Comparison of ENCODE assay signal across 8 cellular contexts in the genomic region with DNA sequence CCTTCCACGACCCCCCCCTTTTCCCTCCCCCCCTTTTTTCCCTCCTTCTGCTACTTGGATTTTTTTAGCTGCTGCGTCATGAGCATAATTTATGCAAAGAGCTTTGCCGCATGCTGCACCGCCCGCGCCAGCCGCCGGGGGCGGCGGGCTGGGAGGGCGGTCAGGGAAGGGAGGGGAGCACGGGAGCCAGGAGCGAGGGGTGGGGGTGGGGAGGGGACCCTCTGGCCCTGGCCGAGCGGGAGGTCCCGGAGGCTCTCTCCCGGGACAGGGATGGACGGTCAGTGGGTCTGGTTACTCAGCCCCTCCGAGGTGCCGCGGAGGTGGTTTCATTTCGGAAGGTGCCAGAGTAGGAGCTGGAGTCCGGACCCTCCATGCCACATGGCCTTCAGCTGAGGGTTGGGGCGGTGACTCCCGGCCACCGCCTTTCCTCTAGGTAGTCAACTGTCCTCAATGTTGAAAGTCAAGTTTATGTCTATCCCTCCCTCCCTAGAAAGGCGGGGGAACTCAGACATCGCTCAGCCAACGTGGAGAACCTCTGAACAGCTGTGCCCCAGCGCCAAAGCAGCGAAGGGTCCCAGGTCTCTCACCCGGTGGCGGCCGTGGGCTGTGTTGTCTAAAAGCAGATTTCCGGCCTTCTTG. TPM values are rescaled to one million over a fixed set of nuclear protein-coding genes. Genes with fewer than 3 reads are reported as not detected.
DNase-seq lines count a peak whose midpoint lies in the region; ATAC-seq and TF ChIP-seq lines count a peak whose summit lies in the region.

A gene with protein sequence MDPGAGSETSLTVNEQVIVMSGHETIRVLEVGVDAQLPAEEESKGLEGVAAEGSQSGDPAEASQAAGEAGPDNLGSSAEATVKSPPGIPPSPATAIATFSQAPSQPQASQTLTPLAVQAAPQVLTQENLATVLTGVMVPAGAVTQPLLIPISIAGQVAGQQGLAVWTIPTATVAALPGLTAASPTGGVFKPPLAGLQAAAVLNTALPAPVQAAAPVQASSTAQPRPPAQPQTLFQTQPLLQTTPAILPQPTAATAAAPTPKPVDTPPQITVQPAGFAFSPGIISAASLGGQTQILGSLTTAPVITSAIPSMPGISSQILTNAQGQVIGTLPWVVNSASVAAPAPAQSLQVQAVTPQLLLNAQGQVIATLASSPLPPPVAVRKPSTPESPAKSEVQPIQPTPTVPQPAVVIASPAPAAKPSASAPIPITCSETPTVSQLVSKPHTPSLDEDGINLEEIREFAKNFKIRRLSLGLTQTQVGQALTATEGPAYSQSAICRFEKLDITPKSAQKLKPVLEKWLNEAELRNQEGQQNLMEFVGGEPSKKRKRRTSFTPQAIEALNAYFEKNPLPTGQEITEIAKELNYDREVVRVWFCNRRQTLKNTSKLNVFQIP (minus strand): TSS at position 95 of the 639 bp plus-strand sequence. CDS start 11,226 bp downstream, outside the sequence.

- POLR2A ChIA-PET in Caco-2 (lab: Charles Lee): interaction anchor here (0.5 to 2.6 kb wide), 18 partner anchors 13 to 454 kb away, joined by 3 to 39 read pairs (median 6); partner anchors contain the start of genes ATF1, CSRNP2, DAZAP2 and LETMD1
- POLR2A ChIA-PET in PC-3 (lab: Charles Lee; ENCODE audit: unreplicated experiment): interaction anchor here (0.5 to 0.6 kb wide), 3 partner anchors 20 to 683 kb away, joined by 3 to 4 read pairs (median 3); partner anchors contain the start of gene DAZAP2

- ATAC-seq in GM19468 (IDR thresholded peaks at IDR 0.05; ENCODE audit: extremely low read depth, unreplicated experiment): peak; percentile 35
- ATAC-seq in PC-3: peak; percentile 67
- ATAC-seq in naive B cell (ENCODE audit: low read depth in 2 of 2): peak; percentile 75 to 77
- ATAC-seq in stimulated activated memory B cell treated with anti-CD40 and anti-IgM and Interleukin-4, amounts not matched to agents 10 μg/mL and 1 μg/mL and 100 μg/mL, for 72 hours: peak; percentile 88

- no peaks in the 10 kb centered on the region; the same call in 1 of the 2 replicates for H3K36me3 ChIP-seq in Caco-2 (ENCODE audit: control insufficient read depth, insufficient read depth, low read length)
- H3K36me3 ChIP-seq in PC-3 (ENCODE audit: low read depth, low read length): no peaks in the 10 kb centered on the region

- H3K9me2 ChIP-seq in PC-3 (replicated peaks; ENCODE audit: low read length): no peaks in the 10 kb centered on the region

- H3K9me3 ChIP-seq in Caco-2 (no peaks in the 10 kb centered on the region), PC-3 (ENCODE audit: low read length) (no peaks in the 10 kb centered on the region)

- H3F3A ChIP-seq in PC-3 (ENCODE audit: low read length, unreplicated experiment): no peaks in the 10 kb centered on the region

- peak within 1 kb of the TSS; percentile 80 for H3K4me2 ChIP-seq in PC-3 (ENCODE audit: low read length)

- H2AFZ ChIP-seq in PC-3 (ENCODE audit: low read length): peak within 1 kb of the TSS; percentile 79

- H3K27ac ChIP-seq in PC-3 (ENCODE audit: low read length): no peak within 1 kb of the TSS

- TF ChIP-seq CTCF in Caco-2 (IDR thresholded peaks at IDR 0.05; ENCODE audit: insufficient read depth in 1 of 2, low read depth in 1 of 2, low read length in 1 of 2, severe bottlenecking in 1 of 2, unreplicated experiment in 1 of 2): peak; percentile 75 to 84
- no peak for TF ChIP-seq CTCF in PC-3 (conservative IDR thresholded peaks at IDR 0.05; ENCODE audit: low read depth, low read length)

- H3K79me2 ChIP-seq in PC-3 (ENCODE audit: low read length): no peaks in the 10 kb centered on the region

- H3K4me3 ChIP-seq in Caco-2 (ENCODE audit: low read depth, low read length): peak within 1 kb of the TSS; percentile 89
- H3K4me3 ChIP-seq in PC-3 (ENCODE audit: low read length): peak within 1 kb of the TSS; percentile 66

- H3K27me3 ChIP-seq in Caco-2 (replicated peaks; ENCODE audit: control insufficient read depth, insufficient read depth, low read length) (no peaks in the 10 kb centered on the region), PC-3 (ENCODE audit: low read length) (no peaks in the 10 kb centered on the region)

- H3K4me1 Mint-ChIP-seq in Caco-2 (ENCODE audit: low read depth, unreplicated experiment) (peaks cover 20% of the 10 kb centered on the region), naive B cell (peaks cover 12 to 25% (median 24%) of the 10 kb centered on the region in 3 donors)
- H3K4me1 Mint-ChIP-seq in stimulated activated memory B cell treated with anti-CD40 and anti-IgM and Interleukin-4, amounts not matched to agents 10 μg/mL and 1 μg/mL and 100 μg/mL, for 72 hours: peaks cover 14% of the 10 kb centered on the region

- peak within 1 kb of the TSS; percentile 94 for H3K27ac Mint-ChIP-seq in Caco-2 (ENCODE audit: unreplicated experiment)
- H3K27ac Mint-ChIP-seq in naive B cell: peak within 1 kb of the TSS; percentile 90 to 99 (median 95)
- H3K27ac Mint-ChIP-seq in stimulated activated memory B cell treated with anti-CD40 and anti-IgM and Interleukin-4, amounts not matched to agents 10 μg/mL and 1 μg/mL and 100 μg/mL, for 72 hours: peak within 1 kb of the TSS; percentile 89

- no peaks in the 10 kb centered on the region for H4K20me1 ChIP-seq in PC-3 (ENCODE audit: low read length)

- intact Hi-C loops in Caco-2 (cut with micrococcal nuclease; ENCODE audit: unreplicated experiment): loop anchor here (1.0 to 2.0 kb wide), 5 partner anchors 19 to 169 kb away; partner anchors contain the start of genes CSRNP2, DAZAP2, LETMD1 and TFCP2
- intact Hi-C loops in PC-3 (cut with micrococcal nuclease): no loop called here

- peak within 1 kb of the TSS; percentile 59 for H3K9ac ChIP-seq in PC-3 (ENCODE audit: low read length)

- CTCF ChIA-PET in Caco-2 (lab: Charles Lee) (interaction anchor here (0.6 to 2.8 kb wide), 24 partner anchors 8 to 1921 kb away, joined by 3 to 26 read pairs (median 4); partner anchors contain the start of genes CSRNP2, DAZAP2 and LETMD1), PC-3 (lab: Charles Lee) (interaction anchor here (0.5 kb wide), 1 partner anchor 9 kb away, joined by 7 read pairs; no protein-coding TSS in a partner anchor)

- no peaks in the 10 kb centered on the region for H3K27me3 Mint-ChIP-seq in Caco-2 (ENCODE audit: insufficient read depth, unreplicated experiment)
- H3K27me3 Mint-ChIP-seq in naive B cell: no peaks in the 10 kb centered on the region
- H3K27me3 Mint-ChIP-seq in stimulated activated memory B cell treated with anti-CD40 and anti-IgM and Interleukin-4, amounts not matched to agents 10 μg/mL and 1 μg/mL and 100 μg/mL, for 72 hours: no peaks in the 10 kb centered on the region

- no TSS peak for BruUV-seq in Caco-2 (replicated peaks; lab: Mats Ljungman, UMichigan)
- no TSS peak for BruUV-seq in PC-3 (replicated peaks; lab: Mats Ljungman, UMichigan)

- H3K4me1 ChIP-seq in Caco-2 (peaks cover 6% of the 10 kb centered on the region; the same call in 1 of the 2 replicates), PC-3 (ENCODE audit: insufficient read depth, low read length) (no peaks in the 10 kb centered on the region)

- DNase-seq in Caco-2 (peak; percentile 77 to 87), HUDEP-2 (lab: John Stamatoyannopoulos, UW; ENCODE audit: unreplicated experiment in 76 of 76) (peak in 72 of 76 experiments; percentile 12 to 83 (median 58)), PC-3 (peak; percentile 49), activated T-helper 1 cell treated with Interleukin-2 at 50 U/mL for 16 hours (ENCODE audit: low read depth) (peak; percentile 62), fibroblast of gingiva (ENCODE audit: low read depth) (peak; percentile 77), naive B cell (peak; percentile 71)

- peak within 1 kb of the TSS; percentile 76 for H3K4me3 Mint-ChIP-seq in Caco-2 (ENCODE audit: unreplicated experiment)
- H3K4me3 Mint-ChIP-seq in naive B cell: peak within 1 kb of the TSS; percentile 86 to 97 (median 95)
- peak within 1 kb of the TSS; percentile 75 for H3K4me3 Mint-ChIP-seq in stimulated activated memory B cell treated with anti-CD40 and anti-IgM and Interleukin-4, amounts not matched to agents 10 μg/mL and 1 μg/mL and 100 μg/mL, for 72 hours

- H3K9me3 Mint-ChIP-seq in Caco-2 (ENCODE audit: unreplicated experiment) (no peaks in the 10 kb centered on the region), naive B cell (no peaks in the 10 kb centered on the region)
- H3K9me3 Mint-ChIP-seq in stimulated activated memory B cell treated with anti-CD40 and anti-IgM and Interleukin-4, amounts not matched to agents 10 μg/mL and 1 μg/mL and 100 μg/mL, for 72 hours: no peaks in the 10 kb centered on the region

- H3K36me3 Mint-ChIP-seq in Caco-2 (ENCODE audit: insufficient read depth, unreplicated experiment) (peaks cover 9% of the 10 kb centered on the region), naive B cell (no peaks in the 10 kb centered on the region)
- peaks cover 7% of the 10 kb centered on the region for H3K36me3 Mint-ChIP-seq in stimulated activated memory B cell treated with anti-CD40 and anti-IgM and Interleukin-4, amounts not matched to agents 10 μg/mL and 1 μg/mL and 100 μg/mL, for 72 hours

RNA-seq across cellular contexts. Expression of the gene that starts here (rescaled TPM):
- total RNA-seq in Caco-2 (2022) (4.1 and 5.3 TPM in 2 replicates), PC-3 (2014; rRNA removed) (0.17 and 6.9 TPM in 2 replicates)
- 1 to 10 TPM in 5 of 6 donors, not detected in 1; 1.1 to 3.4 (median 1.7) TPM for polyA plus RNA-seq in naive B cell (ENCODE audit: low read depth in 6 of 6)

Comparison
In these comparisons a context has a peak if more than half of its experiments do, and no peak if none do; other contexts are left out.
1. ATAC-seq: peak in every context shown above with its lines; median percentile 88 in stimulated activated memory B cell treated with anti-CD40 and anti-IgM and Interleukin-4, amounts not matched to agents 10 μg/mL and 1 μg/mL and 100 μg/mL, for 72 hours; 76 in naive B cell; 67 in PC-3; 35 in GM19468.